Comparison of ENCODE assay signal across 8 cellular contexts in the genomic region with DNA sequence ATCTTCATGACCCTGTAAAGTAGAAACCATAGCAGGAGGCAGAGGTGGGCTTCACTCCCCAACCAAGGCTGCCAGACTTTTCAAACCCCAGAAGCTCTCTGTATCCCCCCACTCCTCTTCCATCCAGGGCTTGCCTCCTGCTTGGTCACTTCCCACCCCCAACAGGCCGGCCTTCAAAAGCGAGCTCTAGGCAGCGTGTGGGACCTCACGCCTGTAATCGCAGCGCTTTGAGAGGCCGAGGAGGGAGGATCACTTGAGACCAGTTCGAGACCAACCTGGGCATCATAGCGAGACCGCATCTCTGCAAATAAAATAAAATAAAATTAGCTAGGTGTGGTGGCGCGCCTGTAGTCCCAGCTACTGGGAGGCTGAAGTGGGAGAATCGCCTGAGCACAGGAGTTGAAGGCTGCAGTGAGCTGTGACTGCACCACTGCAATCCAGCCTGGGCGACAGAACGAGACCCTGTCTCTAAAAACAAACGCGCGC. TPM values are rescaled to one million over a fixed set of nuclear protein-coding genes. Genes with fewer than 3 reads are reported as not detected.
DNase-seq lines count a peak whose midpoint lies in the region; ATAC-seq and TF ChIP-seq lines count a peak whose summit lies in the region.

No MANE protein-coding gene starts in this region.

- DNase-seq in AG09309 (ENCODE audit: low read depth) (no peak), choroid plexus epithelial cell (ENCODE audit: low read depth) (no peak), retina (no peak), NCI-H1048 (lab: John Stamatoyannopoulos, UW) (no peak)
- peak in 1 of 10 donors; percentile 2 for DNase-seq in naive thymus-derived CD8-positive, alpha-beta T cell
- no peak for DNase-seq in effector CD8-positive, alpha-beta T cell (lab: John Stamatoyannopoulos, UW)

- H3K4me3 Mint-ChIP-seq in IgD-negative memory B cell = peak overlapping the region; percentile 94 to 98 (median 95)
- H3K4me3 Mint-ChIP-seq in naive thymus-derived CD8-positive, alpha-beta T cell = peak overlapping the region; percentile 90 to 96 (median 93)

- H3K4me1 Mint-ChIP-seq in IgD-negative memory B cell = peaks cover 14 to 21% (median 17%) of the 10 kb centered on the region in 3 donors
- H3K4me1 Mint-ChIP-seq in naive thymus-derived CD8-positive, alpha-beta T cell = peaks cover 15 to 42% (median 37%) of the 10 kb centered on the region in 4 donors

- TF ChIP-seq CTCF in AG09309 (IDR thresholded peaks at IDR 0.05; ENCODE audit: control insufficient read depth, insufficient read depth, low read depth, low read length, missing control alignments) = no peak
- TF ChIP-seq CTCF in choroid plexus epithelial cell (conservative IDR thresholded peaks at IDR 0.05; ENCODE audit: low read depth, low read length) = no peak

- peak overlapping the region; percentile 95 to 98 (median 97) for H3K27ac Mint-ChIP-seq in IgD-negative memory B cell
- peak overlapping the region; percentile 93 to 99 (median 98) for H3K27ac Mint-ChIP-seq in naive thymus-derived CD8-positive, alpha-beta T cell

- POLR2A ChIA-PET in naive thymus-derived CD8-positive, alpha-beta T cell (lab: Charles Lee) = interaction anchor here (0.6 to 6.3 kb wide), 13 partner anchors 10 to 449 kb away, joined by 3 to 33 read pairs (median 5); a partner anchor contains a TSS

- H3K27me3 Mint-ChIP-seq in IgD-negative memory B cell = no peaks in the 10 kb centered on the region
- H3K27me3 Mint-ChIP-seq in naive thymus-derived CD8-positive, alpha-beta T cell = no peaks in the 10 kb centered on the region

- H3K4me3 ChIP-seq in AG09309 (ENCODE audit: control insufficient read depth, low read depth, low read length) (peak overlapping the region; percentile 72), choroid plexus epithelial cell (ENCODE audit: low read depth, low read length) (peak overlapping the region; percentile 89)

- ATAC-seq in naive thymus-derived CD8-positive, alpha-beta T cell = no peak
- ATAC-seq in HG03097 (IDR thresholded peaks at IDR 0.05; ENCODE audit: low FRiP score, unreplicated experiment) = no peak

- no peaks in the 10 kb centered on the region for H3K36me3 Mint-ChIP-seq in IgD-negative memory B cell
- peaks cover 0 to 5% (median 0%) of the 10 kb centered on the region in 3 donors for H3K36me3 Mint-ChIP-seq in naive thymus-derived CD8-positive, alpha-beta T cell

- H3K9me3 Mint-ChIP-seq in IgD-negative memory B cell = peaks cover 0 to 3% (median 0%) of the 10 kb centered on the region in 3 donors
- no peaks in the 10 kb centered on the region for H3K9me3 Mint-ChIP-seq in naive thymus-derived CD8-positive, alpha-beta T cell

RNA-seq across cellular contexts. Expression of a gene that starts 0.7 kb away (rescaled TPM):
- polyA plus RNA-seq in IgD-negative memory B cell = 50.2 TPM
- total RNA-seq in naive thymus-derived CD8-positive, alpha-beta T cell = 10 to 100 TPM; 74.4 to 80.3 TPM
- 10 to 100 TPM; 32.6 to 51.0 (median 45.2) TPM for polyA plus RNA-seq in naive thymus-derived CD8-positive, alpha-beta T cell

RNA-seq across cellular contexts. Expression of a gene that starts 35.4 kb away (rescaled TPM):
- polyA plus RNA-seq in IgD-negative memory B cell = 66.0 TPM
- total RNA-seq in naive thymus-derived CD8-positive, alpha-beta T cell = 10 to 100 TPM; 47.1 to 49.8 TPM
- polyA plus RNA-seq in naive thymus-derived CD8-positive, alpha-beta T cell = 10 to 100 TPM; 73.7 to 89.0 (median 73.7) TPM
